In the genomic region with DNA sequence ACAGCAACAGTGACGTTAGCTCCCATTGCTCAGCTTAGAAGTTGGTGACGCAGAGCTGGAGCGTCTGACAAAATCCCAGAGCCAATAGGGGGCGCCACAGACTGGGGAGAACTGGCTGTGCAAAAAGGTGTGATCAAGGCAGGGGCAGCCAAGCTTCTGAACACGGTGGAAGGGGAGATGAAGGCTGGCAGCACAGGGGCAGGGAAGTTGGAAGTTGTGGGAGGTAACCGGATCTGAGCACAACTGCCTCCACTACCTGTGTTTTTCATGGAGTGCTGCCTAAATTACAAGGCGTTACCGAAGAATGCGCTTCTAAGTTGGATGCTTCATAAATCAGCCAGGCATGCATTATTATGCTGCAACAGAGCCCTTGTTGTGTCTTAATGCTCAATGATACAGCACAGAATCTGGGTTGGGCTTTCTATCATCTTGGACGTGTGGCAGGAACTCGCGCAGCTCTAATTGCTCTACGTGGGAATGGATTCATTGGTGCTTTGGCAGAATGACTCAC, we compare ENCODE assay signal across 8 cellular contexts.
A peak's percentile ranks its signal among the peaks of the same experiment; 100 is the strongest.
DNase-seq lines count a peak whose midpoint lies in the region; ATAC-seq, FAIRE-seq and TF ChIP-seq lines count a peak whose summit lies in the region.

No MANE protein-coding gene starts in this region.

- ATAC-seq in GM21723 (IDR thresholded peaks at IDR 0.05; ENCODE audit: unreplicated experiment), result no peak

- H3K36me3 Mint-ChIP-seq in neural crest cell (ENCODE audit: low read depth), result no peaks in the 10 kb centered on the region

- FAIRE-seq in bronchial epithelial cell (lab: Jason Lieb, UNC), result peak; percentile 13

- no peaks in the 10 kb centered on the region for H3K27me3 ChIP-seq in bronchial epithelial cell (ENCODE audit: control insufficient read depth, insufficient read depth, low read length)

- TF ChIP-seq CTCF in bronchial epithelial cell (IDR thresholded peaks at IDR 0.05; ENCODE audit: insufficient read depth, low read length, severe bottlenecking) (peak; percentile 54), neural crest cell (conservative IDR thresholded peaks at IDR 0.05) (peak; percentile 55)

- H3K4me3 Mint-ChIP-seq in neural crest cell, result no peak overlapping the region

- H3K4me1 Mint-ChIP-seq in neural crest cell, result no peaks in the 10 kb centered on the region

- no peak overlapping the region for H3K27ac Mint-ChIP-seq in neural crest cell (ENCODE audit: unreplicated experiment)

- no peak overlapping the region for H3K4me3 ChIP-seq in bronchial epithelial cell (ENCODE audit: low read depth, low read length)

- H3K27me3 Mint-ChIP-seq in neural crest cell (ENCODE audit: low read depth), result no peaks in the 10 kb centered on the region

- DNase-seq in NCI-H2196 (lab: John Stamatoyannopoulos, UW; ENCODE audit: unreplicated experiment), result peak; percentile 28
- no peak for DNase-seq in NCI-H2196 treated with DMSO at 0.1 percent for 48 hours (lab: John Stamatoyannopoulos, UW; ENCODE audit: unreplicated experiment)
- peak; percentile 10 for DNase-seq in NCI-H1694 (lab: John Stamatoyannopoulos, UW)
- DNase-seq in bronchial epithelial cell (ENCODE audit: low read depth), result peak; percentile 16
- DNase-seq in neural crest cell (ENCODE audit: low read depth, low spot score), result peak; percentile 52
- DNase-seq in SK-N-DZ (ENCODE audit: low spot score), result no peak
- DNase-seq in mucosa of gallbladder (ENCODE audit: low spot score), result no peak

- H3K36me3 ChIP-seq in bronchial epithelial cell (ENCODE audit: control insufficient read depth, insufficient read depth, low read length), result no peaks in the 10 kb centered on the region

- H3K9me3 Mint-ChIP-seq in neural crest cell, result no peaks in the 10 kb centered on the region

Comparison
In these comparisons a context has a peak if more than half of its experiments do, and no peak if none do; other contexts are left out.
1. DNase-seq: peak in NCI-H2196 (single experiment), NCI-H1694 (single experiment), bronchial epithelial cell (single experiment) and neural crest cell (single experiment); none in NCI-H2196 treated with DMSO at 0.1 percent for 48 hours (single experiment), SK-N-DZ (single experiment) and mucosa of gallbladder (single experiment).